20 cellular contexts compared by ENCODE assay signal in genomic region chr14:95147597-95147996, GRCh38. TPM values are rescaled to one million over a fixed set of nuclear protein-coding genes. Genes with fewer than 3 reads are reported as not detected.
A peak's percentile ranks its signal among the peaks of the same experiment; 100 is the strongest.
DNase-seq lines count a peak whose midpoint lies in the region; ATAC-seq, FAIRE-seq and TF ChIP-seq lines count a peak whose summit lies in the region.
"Had no signal": no experiment of that assay in that cellular context is flagged by ENCODE, and none has a peak within 500 bp of the region (broad histone marks: within the 10 kb centered on the region; RNA-seq: fewer than 3 reads in every experiment).

No MANE protein-coding gene starts in this region.

- intact Hi-C loops in CD14-positive monocyte (cut with micrococcal nuclease) (no loop called here), esophagus squamous epithelium (cut with DNase I) (no loop called here)

- DNase-seq in CD14-positive monocyte (ENCODE audit: low spot score), result no peak
- no peak for DNase-seq in T-helper 17 cell
- DNase-seq in esophagus squamous epithelium (lab: John Stamatoyannopoulos, UW), result no peak
- no peak for DNase-seq in substantia nigra (lab: John Stamatoyannopoulos, UW)
- no peak for DNase-seq in GM12892 (ENCODE audit: insufficient read length)
- DNase-seq: AML-193; CD8-positive, alpha-beta memory T cell; DMS79; GOT3; KG1; NCI-H1048; NCI-H1436 treated with DMSO at 0.1 percent for 48 hours; NCI-H2081; NCI-H2227 treated with DMSO at 0.1 percent for 48 hours; NCI-H524 had no signal

- no peak overlapping the region for H3K4me3 ChIP-seq in esophagus squamous epithelium
- H3K4me3 ChIP-seq: SJSA1 had no signal

- ATAC-seq in T-helper 17 cell, result no peak
- no peak for ATAC-seq in GM21381 (IDR thresholded peaks at IDR 0.05; ENCODE audit: unreplicated experiment)
- ATAC-seq in HG03460 (IDR thresholded peaks at IDR 0.05; ENCODE audit: unreplicated experiment), result no peak
- ATAC-seq: HepG2 had no signal

- peaks cover 20 to 90% (median 37%) of the 10 kb centered on the region in 3 donors for H3K4me1 ChIP-seq in esophagus squamous epithelium
- H3K4me1 ChIP-seq: SJSA1 had no signal

- peak overlapping the region; percentile 67 to 81 (median 74) for H3K27ac ChIP-seq in esophagus squamous epithelium
- H3K27ac ChIP-seq in substantia nigra (ENCODE audit: low read depth, low read length, poor library complexity, severe bottlenecking), result peak overlapping the region; percentile 13
- H3K27ac ChIP-seq: SJSA1 had no signal

- 95 to 97% methylated on average over 6 to 7 of the region's 7 CpGs for WGBS in esophagus squamous epithelium, 2 donors

- TF ChIP-seq CTCF in CD14-positive monocyte (IDR thresholded peaks at IDR 0.05), result no peak
- no peak for TF ChIP-seq CTCF in esophagus squamous epithelium (IDR thresholded peaks at IDR 0.05)

- H3K4me1 Mint-ChIP-seq in CD14-positive monocyte, result peaks cover 76% of the 10 kb centered on the region
- peaks cover 33% of the 10 kb centered on the region for H3K4me1 Mint-ChIP-seq in T-helper 17 cell

- H3K36me3 ChIP-seq in esophagus squamous epithelium, result no peaks in the 10 kb centered on the region

- TF ChIP-seq POLR2A in esophagus squamous epithelium (IDR thresholded peaks at IDR 0.05), result no peak
- no peak for TF ChIP-seq POLR2A in GM12892 (IDR thresholded peaks at IDR 0.05; ENCODE audit: low read depth, low read length)

- H3K27ac Mint-ChIP-seq in CD14-positive monocyte (peak overlapping the region in 5 of 7 donors; percentile 9 to 77 (median 39)), T-helper 17 cell (peak overlapping the region; percentile 9)

- H3K27me3 ChIP-seq in esophagus squamous epithelium, result no peaks in the 10 kb centered on the region
- H3K27me3 ChIP-seq: SJSA1 had no signal

- H3K4me3 Mint-ChIP-seq in CD14-positive monocyte (no peak overlapping the region), T-helper 17 cell (no peak overlapping the region)
- H3K4me3 Mint-ChIP-seq: CD8-positive, alpha-beta memory T cell had no signal

- FAIRE-seq in GM12892 (lab: Jason Lieb, UNC), result no peak
- FAIRE-seq: D721Med, HepG2 had no signal

- peaks cover 5% of the 10 kb centered on the region for H3K9me3 ChIP-seq in T-helper 17 cell (ENCODE audit: control insufficient read depth, low read length, poor library complexity, severe bottlenecking)
- H3K9me3 ChIP-seq in esophagus squamous epithelium, result peaks cover 0 to 5% (median 3%) of the 10 kb centered on the region in 3 donors

- peaks cover 0 to 9% (median 6%) of the 10 kb centered on the region in 7 donors for H3K9me3 Mint-ChIP-seq in CD14-positive monocyte

- H3K36me3 Mint-ChIP-seq in CD14-positive monocyte, result peaks cover 14 to 18% of the 10 kb centered on the region in 2 donors
- peaks cover 2% of the 10 kb centered on the region for H3K36me3 Mint-ChIP-seq in T-helper 17 cell (ENCODE audit: low read depth)

- H3K27me3 Mint-ChIP-seq in CD14-positive monocyte (ENCODE audit: low read depth in 3 of 3) (no peaks in the 10 kb centered on the region), T-helper 17 cell (no peaks in the 10 kb centered on the region)
- H3K27me3 Mint-ChIP-seq: CD8-positive, alpha-beta memory T cell had no signal

RNA-seq across cellular contexts. Expression of gene DICER1, which starts 9.7 kb away (rescaled TPM):
- 10 to 100 TPM; 26.5 to 38.4 TPM for polyA plus RNA-seq in CD14-positive monocyte
- total RNA-seq in T-helper 17 cell (10 to 100 TPM; 44.0 to 54.9 TPM), esophagus squamous epithelium (10 to 100 TPM; 39.4 to 79.7 (median 55.7) TPM)
- polyA plus RNA-seq in GM12892 (2012; ENCODE audit: missing spikeins), result 21.2 TPM
